Comparison of ENCODE assay signal across 11 cellular contexts in the genomic region with DNA sequence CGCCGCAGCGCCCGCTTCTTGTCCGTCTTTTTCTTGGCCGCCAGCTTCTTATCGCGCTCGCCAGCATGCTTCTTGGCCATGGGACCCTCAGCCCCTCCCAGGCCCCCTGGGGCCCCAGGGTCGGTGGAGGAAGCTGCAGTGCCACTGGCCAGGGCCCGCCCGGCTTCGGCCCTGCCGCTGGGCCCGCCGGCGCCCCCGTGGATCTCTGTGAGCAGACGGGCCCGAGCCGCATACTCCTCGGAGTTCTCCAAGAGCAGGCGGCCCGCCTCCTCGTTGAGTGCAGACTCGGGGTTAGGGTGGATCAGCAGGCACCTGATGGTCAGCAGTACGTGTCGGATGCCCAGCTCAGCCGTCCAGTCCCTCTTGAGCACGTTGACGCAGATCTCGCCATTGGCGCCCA. TPM values are rescaled to one million over a fixed set of nuclear protein-coding genes. Genes with fewer than 3 reads are reported as not detected.
DNase-seq lines count a peak whose midpoint lies in the region; ATAC-seq, FAIRE-seq and TF ChIP-seq lines count a peak whose summit lies in the region.
"Not testable (repeated sequence)": the region's sequence is repeated elsewhere in the genome, so short reads cannot be mapped to it uniquely, and the experiment has no call there.
"Had no signal": no experiment of that assay in that cellular context is flagged by ENCODE, and none has a peak within 500 bp of the region (broad histone marks: within the 10 kb centered on the region; RNA-seq: fewer than 3 reads in every experiment).

No MANE protein-coding gene starts in this region.

- not testable (repeated sequence) for TF ChIP-seq CTCF in kidney (IDR thresholded peaks at IDR 0.05; ENCODE audit: borderline replicate concordance, extremely low read depth, insufficient read depth); testis (IDR thresholded peaks at IDR 0.05)

- H3K4me1 ChIP-seq in right cardiac atrium (ENCODE audit: control insufficient read depth, insufficient read depth, low read length); kidney (ENCODE audit: control insufficient read depth in 1 of 2, insufficient read depth in 1 of 2, low read depth in 1 of 2, low read length in 2 of 2); testis: not testable (repeated sequence)

- not testable (repeated sequence) for H3K9me3 ChIP-seq in right cardiac atrium (ENCODE audit: control insufficient read depth, low read length); kidney (ENCODE audit: control insufficient read depth in 1 of 2, low read length in 2 of 2); testis

- DNase-seq in right cardiac atrium = peak in 2 of 3 donors; percentile 38 to 50
- peak; percentile 59 for DNase-seq in kidney
- DNase-seq in testis = peak; percentile 25

- not testable (repeated sequence) for FAIRE-seq in kidney (lab: Jason Lieb, UNC)

- not testable (repeated sequence) for H3K27ac ChIP-seq in right cardiac atrium (ENCODE audit: low read length); kidney (ENCODE audit: low read depth in 2 of 2, low read length in 2 of 2); testis

- not testable (repeated sequence) for ATAC-seq in right cardiac atrium

- intact Hi-C loops in right cardiac atrium (cut with DNase I); kidney (cut with DNase I); testis (cut with DNase I; ENCODE audit: low total_unique reads): not testable (repeated sequence)

- TF ChIP-seq POLR2A in testis (IDR thresholded peaks at IDR 0.05) = not testable (repeated sequence)

- 98% methylated on average over 27 of the region's 33 CpGs for WGBS in right cardiac atrium
- WGBS in testis, 2 donors = 61 to 92% methylated on average over 11 to 25 of the region's 33 CpGs

- H3K4me3 ChIP-seq in right cardiac atrium (ENCODE audit: low read length); kidney (ENCODE audit: low read length in 2 of 2): not testable (repeated sequence)
- H3K4me3 ChIP-seq in testis = peak overlapping the region in 1 of 2 donors; percentile 20

- H3K36me3 ChIP-seq in kidney (ENCODE audit: control insufficient read depth in 1 of 2, insufficient read depth in 2 of 2, low read length in 2 of 2) = peaks cover 3 to 16% of the 10 kb centered on the region in 2 donors
- H3K36me3 ChIP-seq in testis (ENCODE audit: low read depth, missing control alignments) = not testable (repeated sequence)

- not testable (repeated sequence) for H3K9ac ChIP-seq in kidney (ENCODE audit: low read length in 2 of 2)

- H3K27me3 ChIP-seq in right cardiac atrium (ENCODE audit: control insufficient read depth, insufficient read depth); testis: not testable (repeated sequence)

RNA-seq across cellular contexts. Expression of gene ZNF286A, which starts 4.7 kb away (rescaled TPM):
- total RNA-seq in right cardiac atrium = 10 to 100 TPM; 17.0 to 25.4 (median 19.4) TPM
- 13.0 TPM for polyA plus RNA-seq in right cardiac atrium
- 17.4 TPM for total RNA-seq in kidney
- polyA plus RNA-seq in kidney (ENCODE audit: insufficient read depth, low read depth, low replicate concordance) = 11.0 TPM
- total RNA-seq in testis = 10 to 100 TPM; 21.1 to 30.7 TPM
- 17.6 TPM for polyA plus RNA-seq in testis (ENCODE audit: insufficient read depth, low read depth, low replicate concordance)

RNA-seq across cellular contexts. Expression of gene TRIM16, which starts 20.1 kb away (rescaled TPM):
- total RNA-seq in right cardiac atrium (10 to 100 TPM; 19.6 to 42.0 (median 33.0) TPM), kidney (16.2 TPM), testis (10 to 100 TPM; 38.3 to 52.5 TPM)
- polyA plus RNA-seq in right cardiac atrium (17.9 TPM), kidney (ENCODE audit: insufficient read depth, low read depth, low replicate concordance) (14.8 TPM), testis (ENCODE audit: insufficient read depth, low read depth, low replicate concordance) (24.4 TPM)

RNA-seq across cellular contexts. Expression of gene TBC1D26, which starts 27.8 kb away (rescaled TPM):
- not detected for total RNA-seq in right cardiac atrium
- not detected for polyA plus RNA-seq in right cardiac atrium
- not detected for total RNA-seq in kidney
- not detected for polyA plus RNA-seq in kidney (ENCODE audit: insufficient read depth, low read depth, low replicate concordance)
- 10 to 100 TPM in 1 of 2 donors, 1 to 10 TPM in 1; 9.8 to 18.7 TPM for total RNA-seq in testis
- polyA plus RNA-seq in testis (ENCODE audit: insufficient read depth, low read depth, low replicate concordance) = 23.7 TPM
- total RNA-seq: A172; B cell; Caco-2; CD4-positive, alpha-beta T cell; Daoy had no signal
- polyA plus RNA-seq: CD14-positive monocyte; CD4-positive, alpha-beta memory T cell; CD4-positive, CD25-positive, alpha-beta regulatory T cell had no signal

Comparison
In these comparisons a context has a peak if more than half of its experiments do, and no peak if none do; other contexts are left out.
1. RNA of gene TBC1D26, which starts 27.8 kb away (total RNA-seq): 9.8 to 18.7 TPM in testis; not detected in right cardiac atrium and not detected in kidney (single experiment); every median in the first group is over 4 times any median in the second.
2. Peak in every context shown above with its lines, with median percentiles within 50 percentile points of each other: DNase-seq.